In the genomic region with DNA sequence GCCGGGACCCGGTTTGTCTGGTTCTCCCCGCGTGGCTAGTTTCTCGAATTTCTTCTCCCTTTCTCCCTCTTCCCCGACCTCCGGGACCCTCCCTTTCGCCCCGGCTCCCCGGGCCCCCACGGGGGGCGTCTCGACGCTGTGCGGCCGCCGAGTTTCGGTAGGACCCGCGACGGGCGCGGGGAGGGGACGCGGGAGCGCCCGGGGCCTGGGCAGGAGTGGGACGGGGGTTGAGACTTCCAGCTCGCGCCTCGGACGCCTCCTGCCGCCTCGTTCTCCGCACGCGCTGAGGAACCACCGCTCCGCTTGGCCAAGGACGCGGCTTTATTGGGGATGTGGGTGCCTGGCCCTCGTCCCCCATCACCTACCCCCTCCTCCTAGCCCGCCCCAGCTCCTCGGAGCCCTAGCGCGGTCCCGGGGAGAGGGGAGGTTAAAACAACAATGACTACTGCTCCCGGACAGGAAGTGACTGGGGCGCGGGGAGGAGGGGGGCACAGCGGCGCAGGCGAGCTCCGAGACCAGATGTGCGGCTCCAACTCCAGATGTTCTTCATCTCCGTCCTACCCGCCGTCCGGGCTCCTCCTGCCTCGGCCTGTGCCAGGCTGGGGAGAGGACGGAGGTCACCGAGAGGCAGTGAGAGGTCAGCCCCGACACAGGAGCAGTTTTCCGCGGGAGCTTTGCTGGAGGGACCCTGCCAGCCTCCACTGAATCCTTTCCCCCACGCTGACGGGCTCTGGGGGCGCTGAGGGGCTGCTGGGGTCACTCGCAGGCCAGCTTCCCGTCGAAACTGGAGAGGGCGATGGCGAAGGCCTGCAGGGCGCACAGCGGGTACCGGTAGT, we compare ENCODE assay signal across 1 cellular context.
TF ChIP-seq lines count a peak whose summit lies in the region.

No MANE protein-coding gene starts in this region.

TF ChIP-seq in K562, 482 proteins besides CTCF, POLR2A, EP300 and RAD21 (continued from another document and continues in another):
- TF ChIP-seq, protein P1, sequence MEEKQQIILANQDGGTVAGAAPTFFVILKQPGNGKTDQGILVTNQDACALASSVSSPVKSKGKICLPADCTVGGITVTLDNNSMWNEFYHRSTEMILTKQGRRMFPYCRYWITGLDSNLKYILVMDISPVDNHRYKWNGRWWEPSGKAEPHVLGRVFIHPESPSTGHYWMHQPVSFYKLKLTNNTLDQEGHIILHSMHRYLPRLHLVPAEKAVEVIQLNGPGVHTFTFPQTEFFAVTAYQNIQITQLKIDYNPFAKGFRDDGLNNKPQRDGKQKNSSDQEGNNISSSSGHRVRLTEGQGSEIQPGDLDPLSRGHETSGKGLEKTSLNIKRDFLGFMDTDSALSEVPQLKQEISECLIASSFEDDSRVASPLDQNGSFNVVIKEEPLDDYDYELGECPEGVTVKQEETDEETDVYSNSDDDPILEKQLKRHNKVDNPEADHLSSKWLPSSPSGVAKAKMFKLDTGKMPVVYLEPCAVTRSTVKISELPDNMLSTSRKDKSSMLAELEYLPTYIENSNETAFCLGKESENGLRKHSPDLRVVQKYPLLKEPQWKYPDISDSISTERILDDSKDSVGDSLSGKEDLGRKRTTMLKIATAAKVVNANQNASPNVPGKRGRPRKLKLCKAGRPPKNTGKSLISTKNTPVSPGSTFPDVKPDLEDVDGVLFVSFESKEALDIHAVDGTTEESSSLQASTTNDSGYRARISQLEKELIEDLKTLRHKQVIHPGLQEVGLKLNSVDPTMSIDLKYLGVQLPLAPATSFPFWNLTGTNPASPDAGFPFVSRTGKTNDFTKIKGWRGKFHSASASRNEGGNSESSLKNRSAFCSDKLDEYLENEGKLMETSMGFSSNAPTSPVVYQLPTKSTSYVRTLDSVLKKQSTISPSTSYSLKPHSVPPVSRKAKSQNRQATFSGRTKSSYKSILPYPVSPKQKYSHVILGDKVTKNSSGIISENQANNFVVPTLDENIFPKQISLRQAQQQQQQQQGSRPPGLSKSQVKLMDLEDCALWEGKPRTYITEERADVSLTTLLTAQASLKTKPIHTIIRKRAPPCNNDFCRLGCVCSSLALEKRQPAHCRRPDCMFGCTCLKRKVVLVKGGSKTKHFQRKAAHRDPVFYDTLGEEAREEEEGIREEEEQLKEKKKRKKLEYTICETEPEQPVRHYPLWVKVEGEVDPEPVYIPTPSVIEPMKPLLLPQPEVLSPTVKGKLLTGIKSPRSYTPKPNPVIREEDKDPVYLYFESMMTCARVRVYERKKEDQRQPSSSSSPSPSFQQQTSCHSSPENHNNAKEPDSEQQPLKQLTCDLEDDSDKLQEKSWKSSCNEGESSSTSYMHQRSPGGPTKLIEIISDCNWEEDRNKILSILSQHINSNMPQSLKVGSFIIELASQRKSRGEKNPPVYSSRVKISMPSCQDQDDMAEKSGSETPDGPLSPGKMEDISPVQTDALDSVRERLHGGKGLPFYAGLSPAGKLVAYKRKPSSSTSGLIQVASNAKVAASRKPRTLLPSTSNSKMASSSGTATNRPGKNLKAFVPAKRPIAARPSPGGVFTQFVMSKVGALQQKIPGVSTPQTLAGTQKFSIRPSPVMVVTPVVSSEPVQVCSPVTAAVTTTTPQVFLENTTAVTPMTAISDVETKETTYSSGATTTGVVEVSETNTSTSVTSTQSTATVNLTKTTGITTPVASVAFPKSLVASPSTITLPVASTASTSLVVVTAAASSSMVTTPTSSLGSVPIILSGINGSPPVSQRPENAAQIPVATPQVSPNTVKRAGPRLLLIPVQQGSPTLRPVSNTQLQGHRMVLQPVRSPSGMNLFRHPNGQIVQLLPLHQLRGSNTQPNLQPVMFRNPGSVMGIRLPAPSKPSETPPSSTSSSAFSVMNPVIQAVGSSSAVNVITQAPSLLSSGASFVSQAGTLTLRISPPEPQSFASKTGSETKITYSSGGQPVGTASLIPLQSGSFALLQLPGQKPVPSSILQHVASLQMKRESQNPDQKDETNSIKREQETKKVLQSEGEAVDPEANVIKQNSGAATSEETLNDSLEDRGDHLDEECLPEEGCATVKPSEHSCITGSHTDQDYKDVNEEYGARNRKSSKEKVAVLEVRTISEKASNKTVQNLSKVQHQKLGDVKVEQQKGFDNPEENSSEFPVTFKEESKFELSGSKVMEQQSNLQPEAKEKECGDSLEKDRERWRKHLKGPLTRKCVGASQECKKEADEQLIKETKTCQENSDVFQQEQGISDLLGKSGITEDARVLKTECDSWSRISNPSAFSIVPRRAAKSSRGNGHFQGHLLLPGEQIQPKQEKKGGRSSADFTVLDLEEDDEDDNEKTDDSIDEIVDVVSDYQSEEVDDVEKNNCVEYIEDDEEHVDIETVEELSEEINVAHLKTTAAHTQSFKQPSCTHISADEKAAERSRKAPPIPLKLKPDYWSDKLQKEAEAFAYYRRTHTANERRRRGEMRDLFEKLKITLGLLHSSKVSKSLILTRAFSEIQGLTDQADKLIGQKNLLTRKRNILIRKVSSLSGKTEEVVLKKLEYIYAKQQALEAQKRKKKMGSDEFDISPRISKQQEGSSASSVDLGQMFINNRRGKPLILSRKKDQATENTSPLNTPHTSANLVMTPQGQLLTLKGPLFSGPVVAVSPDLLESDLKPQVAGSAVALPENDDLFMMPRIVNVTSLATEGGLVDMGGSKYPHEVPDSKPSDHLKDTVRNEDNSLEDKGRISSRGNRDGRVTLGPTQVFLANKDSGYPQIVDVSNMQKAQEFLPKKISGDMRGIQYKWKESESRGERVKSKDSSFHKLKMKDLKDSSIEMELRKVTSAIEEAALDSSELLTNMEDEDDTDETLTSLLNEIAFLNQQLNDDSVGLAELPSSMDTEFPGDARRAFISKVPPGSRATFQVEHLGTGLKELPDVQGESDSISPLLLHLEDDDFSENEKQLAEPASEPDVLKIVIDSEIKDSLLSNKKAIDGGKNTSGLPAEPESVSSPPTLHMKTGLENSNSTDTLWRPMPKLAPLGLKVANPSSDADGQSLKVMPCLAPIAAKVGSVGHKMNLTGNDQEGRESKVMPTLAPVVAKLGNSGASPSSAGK (IDR thresholded peaks at IDR 0.05): peak; percentile 100
- TF ChIP-seq ZNF830 (CRISPR knock-in tag; IDR thresholded peaks at IDR 0.05) (no peak), HDAC1 (IDR thresholded peaks at IDR 0.05) (0 out of 4 replicates have a peak, but pooled peaks of 1 of the 2 experiments have one; percentile 7), U2AF2 (optimal IDR thresholded peaks at IDR 0.05; ENCODE audit: low read depth, low read length) (no peak), SP1 (CRISPR knock-in tag; IDR thresholded peaks at IDR 0.05) (peak; percentile 58; the same call in 1 of the 2 replicates), ZEB2 (IDR thresholded peaks at IDR 0.05) (no peak), ZNF764 (CRISPR knock-in tag; IDR thresholded peaks at IDR 0.05; ENCODE audit: low read depth) (no peak), POLR3A (IDR thresholded peaks at IDR 0.05; ENCODE audit: borderline replicate concordance, extremely low read depth, insufficient read depth, insufficient read length) (no peak), NBN (IDR thresholded peaks at IDR 0.05; ENCODE audit: low read depth) (no peak), MCM2 (IDR thresholded peaks at IDR 0.05; ENCODE audit: low read depth) (no peak), NFXL1 (CRISPR knock-in tag; IDR thresholded peaks at IDR 0.05) (no peak), ZNF780A (CRISPR knock-in tag; IDR thresholded peaks at IDR 0.05) (no peak), TBL1XR1 (IDR thresholded peaks at IDR 0.05; ENCODE audit: low read length in 2 of 2) (no peak), ZNF583 (CRISPR knock-in tag; IDR thresholded peaks at IDR 0.05) (no peak), CEBPB (tag; IDR thresholded peaks at IDR 0.05) (no peak)
- TF ChIP-seq, protein P2, sequence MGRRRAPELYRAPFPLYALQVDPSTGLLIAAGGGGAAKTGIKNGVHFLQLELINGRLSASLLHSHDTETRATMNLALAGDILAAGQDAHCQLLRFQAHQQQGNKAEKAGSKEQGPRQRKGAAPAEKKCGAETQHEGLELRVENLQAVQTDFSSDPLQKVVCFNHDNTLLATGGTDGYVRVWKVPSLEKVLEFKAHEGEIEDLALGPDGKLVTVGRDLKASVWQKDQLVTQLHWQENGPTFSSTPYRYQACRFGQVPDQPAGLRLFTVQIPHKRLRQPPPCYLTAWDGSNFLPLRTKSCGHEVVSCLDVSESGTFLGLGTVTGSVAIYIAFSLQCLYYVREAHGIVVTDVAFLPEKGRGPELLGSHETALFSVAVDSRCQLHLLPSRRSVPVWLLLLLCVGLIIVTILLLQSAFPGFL (CRISPR knock-in tag; IDR thresholded peaks at IDR 0.05): no peak
- TF ChIP-seq, protein P3, sequence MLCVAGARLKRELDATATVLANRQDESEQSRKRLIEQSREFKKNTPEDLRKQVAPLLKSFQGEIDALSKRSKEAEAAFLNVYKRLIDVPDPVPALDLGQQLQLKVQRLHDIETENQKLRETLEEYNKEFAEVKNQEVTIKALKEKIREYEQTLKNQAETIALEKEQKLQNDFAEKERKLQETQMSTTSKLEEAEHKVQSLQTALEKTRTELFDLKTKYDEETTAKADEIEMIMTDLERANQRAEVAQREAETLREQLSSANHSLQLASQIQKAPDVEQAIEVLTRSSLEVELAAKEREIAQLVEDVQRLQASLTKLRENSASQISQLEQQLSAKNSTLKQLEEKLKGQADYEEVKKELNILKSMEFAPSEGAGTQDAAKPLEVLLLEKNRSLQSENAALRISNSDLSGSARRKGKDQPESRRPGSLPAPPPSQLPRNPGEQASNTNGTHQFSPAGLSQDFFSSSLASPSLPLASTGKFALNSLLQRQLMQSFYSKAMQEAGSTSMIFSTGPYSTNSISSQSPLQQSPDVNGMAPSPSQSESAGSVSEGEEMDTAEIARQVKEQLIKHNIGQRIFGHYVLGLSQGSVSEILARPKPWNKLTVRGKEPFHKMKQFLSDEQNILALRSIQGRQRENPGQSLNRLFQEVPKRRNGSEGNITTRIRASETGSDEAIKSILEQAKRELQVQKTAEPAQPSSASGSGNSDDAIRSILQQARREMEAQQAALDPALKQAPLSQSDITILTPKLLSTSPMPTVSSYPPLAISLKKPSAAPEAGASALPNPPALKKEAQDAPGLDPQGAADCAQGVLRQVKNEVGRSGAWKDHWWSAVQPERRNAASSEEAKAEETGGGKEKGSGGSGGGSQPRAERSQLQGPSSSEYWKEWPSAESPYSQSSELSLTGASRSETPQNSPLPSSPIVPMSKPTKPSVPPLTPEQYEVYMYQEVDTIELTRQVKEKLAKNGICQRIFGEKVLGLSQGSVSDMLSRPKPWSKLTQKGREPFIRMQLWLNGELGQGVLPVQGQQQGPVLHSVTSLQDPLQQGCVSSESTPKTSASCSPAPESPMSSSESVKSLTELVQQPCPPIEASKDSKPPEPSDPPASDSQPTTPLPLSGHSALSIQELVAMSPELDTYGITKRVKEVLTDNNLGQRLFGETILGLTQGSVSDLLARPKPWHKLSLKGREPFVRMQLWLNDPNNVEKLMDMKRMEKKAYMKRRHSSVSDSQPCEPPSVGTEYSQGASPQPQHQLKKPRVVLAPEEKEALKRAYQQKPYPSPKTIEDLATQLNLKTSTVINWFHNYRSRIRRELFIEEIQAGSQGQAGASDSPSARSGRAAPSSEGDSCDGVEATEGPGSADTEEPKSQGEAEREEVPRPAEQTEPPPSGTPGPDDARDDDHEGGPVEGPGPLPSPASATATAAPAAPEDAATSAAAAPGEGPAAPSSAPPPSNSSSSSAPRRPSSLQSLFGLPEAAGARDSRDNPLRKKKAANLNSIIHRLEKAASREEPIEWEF (CRISPR knock-in tag; IDR thresholded peaks at IDR 0.05): no peak
- TF ChIP-seq, protein P4, sequence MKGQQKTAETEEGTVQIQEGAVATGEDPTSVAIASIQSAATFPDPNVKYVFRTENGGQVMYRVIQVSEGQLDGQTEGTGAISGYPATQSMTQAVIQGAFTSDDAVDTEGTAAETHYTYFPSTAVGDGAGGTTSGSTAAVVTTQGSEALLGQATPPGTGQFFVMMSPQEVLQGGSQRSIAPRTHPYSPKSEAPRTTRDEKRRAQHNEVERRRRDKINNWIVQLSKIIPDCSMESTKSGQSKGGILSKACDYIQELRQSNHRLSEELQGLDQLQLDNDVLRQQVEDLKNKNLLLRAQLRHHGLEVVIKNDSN (CRISPR knock-in tag; IDR thresholded peaks at IDR 0.05): no peak
- TF ChIP-seq, protein P5, sequence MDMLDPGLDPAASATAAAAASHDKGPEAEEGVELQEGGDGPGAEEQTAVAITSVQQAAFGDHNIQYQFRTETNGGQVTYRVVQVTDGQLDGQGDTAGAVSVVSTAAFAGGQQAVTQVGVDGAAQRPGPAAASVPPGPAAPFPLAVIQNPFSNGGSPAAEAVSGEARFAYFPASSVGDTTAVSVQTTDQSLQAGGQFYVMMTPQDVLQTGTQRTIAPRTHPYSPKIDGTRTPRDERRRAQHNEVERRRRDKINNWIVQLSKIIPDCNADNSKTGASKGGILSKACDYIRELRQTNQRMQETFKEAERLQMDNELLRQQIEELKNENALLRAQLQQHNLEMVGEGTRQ (CRISPR knock-in tag; IDR thresholded peaks at IDR 0.05): no peak
- TF ChIP-seq, protein P6, sequence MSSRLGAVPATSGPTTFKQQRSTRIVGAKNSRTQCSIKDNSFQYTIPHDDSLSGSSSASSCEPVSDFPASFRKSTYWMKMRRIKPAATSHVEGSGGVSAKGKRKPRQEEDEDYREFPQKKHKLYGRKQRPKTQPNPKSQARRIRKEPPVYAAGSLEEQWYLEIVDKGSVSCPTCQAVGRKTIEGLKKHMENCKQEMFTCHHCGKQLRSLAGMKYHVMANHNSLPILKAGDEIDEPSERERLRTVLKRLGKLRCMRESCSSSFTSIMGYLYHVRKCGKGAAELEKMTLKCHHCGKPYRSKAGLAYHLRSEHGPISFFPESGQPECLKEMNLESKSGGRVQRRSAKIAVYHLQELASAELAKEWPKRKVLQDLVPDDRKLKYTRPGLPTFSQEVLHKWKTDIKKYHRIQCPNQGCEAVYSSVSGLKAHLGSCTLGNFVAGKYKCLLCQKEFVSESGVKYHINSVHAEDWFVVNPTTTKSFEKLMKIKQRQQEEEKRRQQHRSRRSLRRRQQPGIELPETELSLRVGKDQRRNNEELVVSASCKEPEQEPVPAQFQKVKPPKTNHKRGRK (tag; IDR thresholded peaks at IDR 0.05): no peak
